ENCODE assay signal across 8 cellular contexts in genomic region chr11:62622476-62622875, GRCh38. TPM values are rescaled to one million over a fixed set of nuclear protein-coding genes. Genes with fewer than 3 reads are reported as not detected.
DNase-seq lines count a peak whose midpoint lies in the region; ATAC-seq and TF ChIP-seq lines count a peak whose summit lies in the region.

No MANE protein-coding gene starts in this region.

- CTCF ChIA-PET in SK-N-SH (lab: Yijun Ruan, JAX) = interaction anchor here (1.7 to 2.5 kb wide), 4 partner anchors 9 to 228 kb away, joined by 7 to 16 read pairs (median 9); partner anchors contain the start of genes ROM1 and TMEM179B

- H2AFZ ChIP-seq in SK-N-SH (ENCODE audit: low read depth) = peak overlapping the region; percentile 34; the same call in 1 of the 2 replicates

- H3K36me3 Mint-ChIP-seq in activated naive CD8-positive, alpha-beta T cell treated with anti-CD3 and anti-CD28 coated beads, Interleukin-2, amount 10 ng/mL, durations not matched to agents 7 days and 5 days = peaks cover 18% of the 10 kb centered on the region

- TF ChIP-seq CTCF in SK-N-SH (IDR thresholded peaks at IDR 0.05) (no peak), left lung (IDR thresholded peaks at IDR 0.05) (no peak), stomach (IDR thresholded peaks at IDR 0.05) (no peak)

- peak overlapping the region; percentile 94; the same call in 1 of the 2 replicates for H3K4me2 ChIP-seq in SK-N-SH

- peaks cover 41% of the 10 kb centered on the region for H3F3A ChIP-seq in SK-N-SH (replicated peaks; ENCODE audit: insufficient read depth)

- intact Hi-C loops in left lung (cut with DNase I) (no loop called here), stomach (cut with DNase I; ENCODE audit: low total_unique reads) (no loop called here)

- TF ChIP-seq EP300 in SK-N-SH (IDR thresholded peaks at IDR 0.05; ENCODE audit: borderline replicate concordance in 1 of 2, low read depth in 1 of 2, low read length in 1 of 2) = no peak
- TF ChIP-seq EP300 in stomach (IDR thresholded peaks at IDR 0.05) = no peak

- TF ChIP-seq POLR2A in stomach (IDR thresholded peaks at IDR 0.05) = no peak

- no peak for ATAC-seq in SK-N-SH treated with all-trans-retinoic acid at 6 μM for 48 hours
- ATAC-seq in activated naive CD8-positive, alpha-beta T cell treated with anti-CD3 and anti-CD28 coated beads, Interleukin-2, amount 10 ng/mL, durations not matched to agents 7 days and 5 days (ENCODE audit: low read depth) = no peak
- ATAC-seq in left lung = no peak
- no peak for ATAC-seq in GM21381 (IDR thresholded peaks at IDR 0.05; ENCODE audit: unreplicated experiment)
- no peak for ATAC-seq in esophagus mucosa

- H3K4me1 ChIP-seq in SK-N-SH (ENCODE audit: control insufficient read depth in 1 of 2, insufficient read depth in 2 of 2, low read depth in 1 of 2, low read length in 1 of 2) (peaks cover 7 to 15% of the 10 kb centered on the region in 2 experiments; a peak in 3 of 4 replicates), left lung (peaks cover 11 to 27% of the 10 kb centered on the region in 2 donors), stomach (peaks cover 17 to 23% (median 20%) of the 10 kb centered on the region in 4 donors)

- H3K27ac ChIP-seq in SK-N-SH (ENCODE audit: low read depth in 2 of 2, low read length in 1 of 2) (peak overlapping the region; percentile 78 to 83), left lung (peak overlapping the region; percentile 90 to 92), stomach (peak overlapping the region; percentile 71 to 94 (median 93))

- H3K27me3 Mint-ChIP-seq in activated naive CD8-positive, alpha-beta T cell treated with anti-CD3 and anti-CD28 coated beads, Interleukin-2, amount 10 ng/mL, durations not matched to agents 7 days and 5 days = no peaks in the 10 kb centered on the region

- DNase-seq in SK-N-SH = no peak
- no peak for DNase-seq in activated naive CD8-positive, alpha-beta T cell treated with anti-CD3 and anti-CD28 coated beads, Interleukin-2, amount 10 ng/mL, durations not matched to agents 7 days and 5 days
- no peak for DNase-seq in left lung
- DNase-seq in stomach = no peak
- DNase-seq in NCI-H2081 treated with DMSO at 0.1 percent for 48 hours (lab: John Stamatoyannopoulos, UW) = no peak

- POLR2A ChIA-PET in SK-N-SH (lab: Yijun Ruan, JAX) = interaction anchor here (0.6 to 3.3 kb wide), 9 partner anchors 9 to 226 kb away, joined by 3 to 37 read pairs (median 7); partner anchors contain the start of genes BSCL2, C11orf98, CSKMT and EML3
- POLR2A ChIA-PET in activated naive CD8-positive, alpha-beta T cell treated with anti-CD3 and anti-CD28 coated beads, Interleukin-2, amount 10 ng/mL, durations not matched to agents 7 days and 5 days (lab: Charles Lee) = interaction anchor here (0.7 to 5.8 kb wide), 24 partner anchors 10 to 259 kb away, joined by 3 to 48 read pairs (median 8); partner anchors contain the start of genes C11orf98, CSKMT, EEF1G and EML3

- peaks cover 24% of the 10 kb centered on the region for H3K4me1 Mint-ChIP-seq in activated naive CD8-positive, alpha-beta T cell treated with anti-CD3 and anti-CD28 coated beads, Interleukin-2, amount 10 ng/mL, durations not matched to agents 7 days and 5 days

- peaks cover 30% of the 10 kb centered on the region for H3K79me2 ChIP-seq in SK-N-SH (ENCODE audit: insufficient read depth)

- WGBS in SK-N-SH (ENCODE audit: low lambda C conversion rate) = 97% methylated on average over 3 of the region's 3 CpGs
- WGBS in stomach, 5 donors = 69 to 81% (median 75%) methylated on average over 3 of the region's 3 CpGs

- H3K36me3 ChIP-seq in SK-N-SH (replicated peaks in 1 of 2; ENCODE audit: control insufficient read depth in 1 of 2, insufficient read depth in 2 of 2, low read length in 1 of 2) (peaks cover 12 to 22% of the 10 kb centered on the region in 2 experiments), left lung (peaks cover 5 to 31% of the 10 kb centered on the region in 2 donors), stomach (peaks cover 26 to 43% (median 31%) of the 10 kb centered on the region in 4 donors)

- H3K4me3 ChIP-seq in SK-N-SH (ENCODE audit: low read depth in 2 of 2, low read length in 1 of 2) (peak overlapping the region; percentile 23 to 92; a peak in 2 of 4 replicates), left lung (peak overlapping the region in 1 of 2 donors; percentile 82), stomach (peak overlapping the region; percentile 68 to 82 (median 76))

- H3K27me3 ChIP-seq in SK-N-SH (ENCODE audit: insufficient read depth) (no peaks in the 10 kb centered on the region), left lung (no peaks in the 10 kb centered on the region), stomach (no peaks in the 10 kb centered on the region)

- H3K9me2 ChIP-seq in SK-N-SH = no peaks in the 10 kb centered on the region

- no peak overlapping the region for H3K9ac ChIP-seq in SK-N-SH

- H3K4me3 Mint-ChIP-seq in activated naive CD8-positive, alpha-beta T cell treated with anti-CD3 and anti-CD28 coated beads, Interleukin-2, amount 10 ng/mL, durations not matched to agents 7 days and 5 days = peak overlapping the region; percentile 76

- no peaks in the 10 kb centered on the region for H3K9me3 ChIP-seq in SK-N-SH
- no peaks in the 10 kb centered on the region for H3K9me3 ChIP-seq in left lung
- no peaks in the 10 kb centered on the region for H3K9me3 ChIP-seq in stomach

- H3K9me3 Mint-ChIP-seq in activated naive CD8-positive, alpha-beta T cell treated with anti-CD3 and anti-CD28 coated beads, Interleukin-2, amount 10 ng/mL, durations not matched to agents 7 days and 5 days = no peaks in the 10 kb centered on the region

- no peak for TF ChIP-seq RAD21 in SK-N-SH (IDR thresholded peaks at IDR 0.05; ENCODE audit: low read length)

- peak overlapping the region; percentile 91 for H3K27ac Mint-ChIP-seq in activated naive CD8-positive, alpha-beta T cell treated with anti-CD3 and anti-CD28 coated beads, Interleukin-2, amount 10 ng/mL, durations not matched to agents 7 days and 5 days

- H4K20me1 ChIP-seq in SK-N-SH (ENCODE audit: insufficient read depth) = no peaks in the 10 kb centered on the region

TF ChIP-seq in SK-N-SH, 30 proteins besides CTCF, POLR2A, EP300 and RAD21 (continues in another document):
- TF ChIP-seq MXI1 (IDR thresholded peaks at IDR 0.05; ENCODE audit: low read depth, low read length) = no peak
- no peak for TF ChIP-seq MEF2A (IDR thresholded peaks at IDR 0.05; ENCODE audit: borderline replicate concordance, low read depth)

TF ChIP-seq in SK-N-SH treated with all-trans-retinoic acid at 6 μM for 48 hours, 23 proteins besides CTCF, POLR2A, EP300 and RAD21 (continues in another document):
- no peak for TF ChIP-seq ESRRG (CRISPR knock-in tag; IDR thresholded peaks at IDR 0.05)
- no peak for TF ChIP-seq OSR1 (CRISPR knock-in tag; IDR thresholded peaks at IDR 0.05)

RNA-seq across cellular contexts. Expression of gene B3GAT3, which starts 0.7 kb away (rescaled TPM):
- 104 and 116 TPM in 2 replicates for polyA plus RNA-seq in SK-N-SH (2012; rRNA removed)
- polyA plus RNA-seq in SK-N-SH (2012; cell fraction: cytosol; rRNA removed) = 48.0 and 73.2 TPM in 2 replicates
- 180 and 242 TPM in 2 replicates for polyA plus RNA-seq in SK-N-SH (2012; cell fraction: nucleus; rRNA removed)
- 10 to 100 TPM; 76.1 to 87.0 TPM for total RNA-seq in activated naive CD8-positive, alpha-beta T cell treated with anti-CD3 and anti-CD28 coated beads, Interleukin-2, amount 10 ng/mL, durations not matched to agents 7 days and 5 days
- 10 to 100 TPM; 44.1 to 46.2 TPM for total RNA-seq in left lung
- total RNA-seq in stomach = 10 to 100 TPM in 4 of 5 donors, 1 to 10 TPM in 1; 5.2 to 50.8 (median 13.8) TPM
- polyA plus RNA-seq in stomach = 10 to 100 TPM; 18.5 to 38.8 (median 27.6) TPM
- 11.3 TPM for total RNA-seq in esophagus mucosa

RNA-seq across cellular contexts. Expression of gene ROM1, which starts 9.4 kb away (rescaled TPM):
- polyA plus RNA-seq in SK-N-SH (2012; rRNA removed) (7.3 and 7.9 TPM in 2 replicates), stomach (10 to 100 TPM in 1 of 3 donors, 1 to 10 TPM in 2; 4.6 to 13.0 (median 5.1) TPM)
- polyA plus RNA-seq in SK-N-SH (2012; cell fraction: cytosol; rRNA removed) = 5.3 and 6.3 TPM in 2 replicates
- 6.0 and 8.2 TPM in 2 replicates for polyA plus RNA-seq in SK-N-SH (2012; cell fraction: nucleus; rRNA removed)
- 1 to 10 TPM; 1.4 to 2.4 TPM for total RNA-seq in activated naive CD8-positive, alpha-beta T cell treated with anti-CD3 and anti-CD28 coated beads, Interleukin-2, amount 10 ng/mL, durations not matched to agents 7 days and 5 days
- total RNA-seq in left lung (1 to 10 TPM; 4.3 to 5.2 TPM), stomach (1 to 10 TPM in 3 of 5 donors, under 1 TPM in 1, not detected in 1; 0.29 to 5.8 (median 2.8) TPM), esophagus mucosa (4.9 TPM)

RNA-seq across cellular contexts. Expression of gene EML3, which starts 9.9 kb away (rescaled TPM):
- polyA plus RNA-seq in SK-N-SH (2012; rRNA removed) = 43.0 and 47.8 TPM in 2 replicates
- polyA plus RNA-seq in SK-N-SH (2012; cell fraction: cytosol; rRNA removed) = 14.5 and 19.5 TPM in 2 replicates
- polyA plus RNA-seq in SK-N-SH (2012; cell fraction: nucleus; rRNA removed) = 247 and 252 TPM in 2 replicates
- 100 to 1,000 TPM; 183 to 185 TPM for total RNA-seq in activated naive CD8-positive, alpha-beta T cell treated with anti-CD3 and anti-CD28 coated beads, Interleukin-2, amount 10 ng/mL, durations not matched to agents 7 days and 5 days
- total RNA-seq in left lung = 10 to 100 TPM; 61.5 to 82.5 TPM
- 100 to 1,000 TPM in 1 of 5 donors, 10 to 100 TPM in 4; 24.4 to 112 (median 51.8) TPM for total RNA-seq in stomach
- 10 to 100 TPM; 68.1 to 71.3 (median 69.2) TPM for polyA plus RNA-seq in stomach
- total RNA-seq in esophagus mucosa = 64.9 TPM

RNA-seq across cellular contexts. Expression of gene MTA2, which starts 20.8 kb away (rescaled TPM):
- polyA plus RNA-seq in SK-N-SH (2012; rRNA removed) (18.4 and 20.6 TPM in 2 replicates), stomach (10 to 100 TPM; 32.8 to 44.6 (median 34.7) TPM)
- 12.7 and 15.6 TPM in 2 replicates for polyA plus RNA-seq in SK-N-SH (2012; cell fraction: cytosol; rRNA removed)
- polyA plus RNA-seq in SK-N-SH (2012; cell fraction: nucleus; rRNA removed) = 57.9 and 72.2 TPM in 2 replicates
- total RNA-seq in activated naive CD8-positive, alpha-beta T cell treated with anti-CD3 and anti-CD28 coated beads, Interleukin-2, amount 10 ng/mL, durations not matched to agents 7 days and 5 days = 100 to 1,000 TPM; 231 to 233 TPM
- total RNA-seq in left lung (10 to 100 TPM; 67.1 to 86.0 TPM), stomach (100 to 1,000 TPM in 1 of 5 donors, 10 to 100 TPM in 4; 53.9 to 110 (median 85.3) TPM), esophagus mucosa (88.4 TPM)

RNA-seq across cellular contexts. Expression of gene GANAB, which starts 23.9 kb away (rescaled TPM):
- 275 and 332 TPM in 2 replicates for polyA plus RNA-seq in SK-N-SH (2012; rRNA removed)
- polyA plus RNA-seq in SK-N-SH (2012; cell fraction: cytosol; rRNA removed) = 181 and 227 TPM in 2 replicates
- 256 and 415 TPM in 2 replicates for polyA plus RNA-seq in SK-N-SH (2012; cell fraction: nucleus; rRNA removed)
- 100 to 1,000 TPM; 291 to 300 TPM for total RNA-seq in activated naive CD8-positive, alpha-beta T cell treated with anti-CD3 and anti-CD28 coated beads, Interleukin-2, amount 10 ng/mL, durations not matched to agents 7 days and 5 days
- total RNA-seq in left lung = 100 to 1,000 TPM; 270 to 325 TPM
- 100 to 1,000 TPM in 2 of 5 donors, 10 to 100 TPM in 3; 66.0 to 155 (median 95.5) TPM for total RNA-seq in stomach
- 10 to 100 TPM; 21.4 to 70.7 (median 66.2) TPM for polyA plus RNA-seq in stomach
- total RNA-seq in esophagus mucosa = 175 TPM
